Comparison of ENCODE assay signal across 3 cellular contexts in genomic region chr1:153583514-153583913, GRCh38. TPM values are rescaled to one million over a fixed set of nuclear protein-coding genes. Genes with fewer than 3 reads are reported as not detected.
"Had no signal": no experiment of that assay in that cellular context is flagged by ENCODE, and none has a peak within 500 bp of the region (broad histone marks: within the 10 kb centered on the region; RNA-seq: fewer than 3 reads in every experiment).

No MANE protein-coding gene starts in this region.

RNA-seq across cellular contexts. Expression of gene S100A14, which starts 32.6 kb away (rescaled TPM):
- total RNA-seq: LHCN-M2, M059J, NCI-H460 had no signal
